In the genomic region with DNA sequence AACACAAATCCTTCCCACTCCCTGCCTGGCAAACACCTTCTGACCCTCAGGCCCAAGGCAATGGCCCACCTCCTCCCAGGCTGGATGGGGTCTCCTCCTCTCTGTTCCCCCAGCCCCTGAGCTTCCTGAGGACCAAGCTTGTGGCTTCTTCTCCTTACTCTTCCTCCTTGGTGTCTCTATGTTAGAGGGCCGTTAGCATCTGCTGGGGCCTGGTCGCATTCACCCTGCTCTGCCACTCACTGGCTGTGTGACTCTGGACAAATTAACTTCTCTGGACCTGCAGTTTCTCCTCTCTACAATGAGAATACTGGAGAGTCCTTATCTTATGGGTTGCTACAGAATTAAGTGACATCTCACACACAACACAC, we compare ENCODE assay signal across 8 cellular contexts. TPM values are rescaled to one million over a fixed set of nuclear protein-coding genes. Genes with fewer than 3 reads are reported as not detected.
DNase-seq lines count a peak whose midpoint lies in the region; ATAC-seq and TF ChIP-seq lines count a peak whose summit lies in the region.

No MANE protein-coding gene starts in this region.

- peaks cover 37% of the 10 kb centered on the region for H3K4me1 ChIP-seq in CD8-positive, alpha-beta T cell (ENCODE audit: insufficient read depth, low read length)
- H3K4me1 ChIP-seq in Peyer's patch, result peaks cover 0 to 14% (median 7%) of the 10 kb centered on the region in 4 donors

- H3K9me3 ChIP-seq in CD8-positive, alpha-beta T cell (ENCODE audit: low read length), result no peaks in the 10 kb centered on the region
- no peaks in the 10 kb centered on the region for H3K9me3 ChIP-seq in Peyer's patch

- no peaks in the 10 kb centered on the region for H3K9me3 Mint-ChIP-seq in CD8-positive, alpha-beta T cell
- no peaks in the 10 kb centered on the region for H3K9me3 Mint-ChIP-seq in osteocyte (ENCODE audit: unreplicated experiment)

- H3K4me3 Mint-ChIP-seq in CD8-positive, alpha-beta T cell, result peak overlapping the region; percentile 81
- H3K4me3 Mint-ChIP-seq in osteocyte (ENCODE audit: unreplicated experiment), result peak overlapping the region; percentile 55

- peak overlapping the region; percentile 94 for H3K27ac Mint-ChIP-seq in CD8-positive, alpha-beta T cell
- peak overlapping the region; percentile 99 for H3K27ac Mint-ChIP-seq in osteocyte (ENCODE audit: unreplicated experiment)

- no peak for DNase-seq in CD8-positive, alpha-beta T cell
- DNase-seq in Peyer's patch, result peak in 1 of 3 donors; percentile 53
- no peak for DNase-seq in epithelial cell of esophagus (ENCODE audit: low read depth)
- no peak for DNase-seq in osteocyte (ENCODE audit: extremely low spot score, unreplicated experiment)
- DNase-seq in globus pallidus (ENCODE audit: low spot score), result no peak
- DNase-seq in left colon, result no peak

- no peak for TF ChIP-seq CTCF in CD8-positive, alpha-beta T cell (IDR thresholded peaks at IDR 0.05)
- TF ChIP-seq CTCF in Peyer's patch (IDR thresholded peaks at IDR 0.05) (no peak), epithelial cell of esophagus (IDR thresholded peaks at IDR 0.05; ENCODE audit: insufficient read depth, low read depth, low read length, missing control alignments) (no peak), osteocyte (IDR thresholded peaks at IDR 0.05) (no peak)

- peak overlapping the region; percentile 95 for H3K4me3 ChIP-seq in CD8-positive, alpha-beta T cell (ENCODE audit: low read depth, low read length)
- H3K4me3 ChIP-seq in Peyer's patch, result peak overlapping the region in 3 of 4 donors; percentile 40 to 66 (median 58)
- peak overlapping the region; percentile 29 for H3K4me3 ChIP-seq in epithelial cell of esophagus (ENCODE audit: low read length)

- peak overlapping the region; percentile 68 for H3K27ac ChIP-seq in CD8-positive, alpha-beta T cell (ENCODE audit: low read depth, low read length)
- peak overlapping the region; percentile 75 to 93 (median 84) for H3K27ac ChIP-seq in Peyer's patch

- POLR2A ChIA-PET in CD8-positive, alpha-beta T cell (lab: Charles Lee), result interaction anchor here (1.1 to 4.9 kb wide), 3 partner anchors 18 to 101 kb away, joined by 4 to 21 read pairs (median 7); partner anchors contain the start of gene MT1E

- H3K27me3 ChIP-seq in CD8-positive, alpha-beta T cell (ENCODE audit: insufficient read depth, low read length), result no peaks in the 10 kb centered on the region
- no peaks in the 10 kb centered on the region for H3K27me3 ChIP-seq in Peyer's patch

- intact Hi-C loops in CD8-positive, alpha-beta T cell (cut with DNase I, micrococcal nuclease), result loop anchor here (1.0 to 10.0 kb wide), 13 partner anchors 17 to 577 kb away; partner anchors contain the start of genes MT1F (in 2 of the 2), MT1X (in 2 of the 2), HERPUD1 (in 1 of the 2) and MT1E (in 1 of the 2)
- intact Hi-C loops in left colon (cut with DNase I, micrococcal nuclease), result no loop called here

- no peaks in the 10 kb centered on the region for H3K27me3 Mint-ChIP-seq in CD8-positive, alpha-beta T cell (ENCODE audit: low read depth)
- no peaks in the 10 kb centered on the region for H3K27me3 Mint-ChIP-seq in osteocyte (ENCODE audit: unreplicated experiment)

- CTCF ChIA-PET in CD8-positive, alpha-beta T cell (lab: Charles Lee), result interaction anchor here (1.0 to 4.8 kb wide), 3 partner anchors 16 to 94 kb away, joined by 5 to 27 read pairs (median 23); no protein-coding TSS in a partner anchor

- H3K4me1 Mint-ChIP-seq in CD8-positive, alpha-beta T cell (ENCODE audit: low read depth), result peaks cover 47% of the 10 kb centered on the region
- H3K4me1 Mint-ChIP-seq in osteocyte (ENCODE audit: unreplicated experiment), result peaks cover 51% of the 10 kb centered on the region

- ATAC-seq in CD8-positive, alpha-beta T cell, result no peak
- ATAC-seq in left colon, result no peak
- ATAC-seq in GM19328 (IDR thresholded peaks at IDR 0.05; ENCODE audit: unreplicated experiment), result no peak
- ATAC-seq in GM19035 (IDR thresholded peaks at IDR 0.05; ENCODE audit: unreplicated experiment), result no peak

- TF ChIP-seq POLR2A in Peyer's patch (IDR thresholded peaks at IDR 0.05), result no peak

- peaks cover 2% of the 10 kb centered on the region for H3K36me3 Mint-ChIP-seq in CD8-positive, alpha-beta T cell
- no peaks in the 10 kb centered on the region for H3K36me3 Mint-ChIP-seq in osteocyte (ENCODE audit: unreplicated experiment)

- no peaks in the 10 kb centered on the region for H3K36me3 ChIP-seq in CD8-positive, alpha-beta T cell (ENCODE audit: insufficient read depth, low read length)
- H3K36me3 ChIP-seq in Peyer's patch, result no peaks in the 10 kb centered on the region

RNA-seq across cellular contexts. Expression of gene MT2A, which starts 0.7 kb away (rescaled TPM):
- total RNA-seq in CD8-positive, alpha-beta T cell, result 10 to 100 TPM; 71.0 to 95.7 TPM
- 1,000 to 10,000 TPM in 1 of 4 donors, 100 to 1,000 TPM in 1, 10 to 100 TPM in 2; 33.2 to 1,072 (median 216) TPM for total RNA-seq in Peyer's patch
- total RNA-seq in osteocyte, result 384 and 419 TPM in 2 replicates
- 100 to 1,000 TPM in 1 of 2 donors, 10 to 100 TPM in 1; 78.4 to 287 TPM for total RNA-seq in left colon

RNA-seq across cellular contexts. Expression of gene MT1E, which starts 17.9 kb away (rescaled TPM):
- total RNA-seq in CD8-positive, alpha-beta T cell, result 1 to 10 TPM; 3.0 to 5.5 TPM
- total RNA-seq in Peyer's patch, result 1,000 to 10,000 TPM in 1 of 4 donors, 100 to 1,000 TPM in 1, 10 to 100 TPM in 2; 53.9 to 2,225 (median 195) TPM
- 37.5 and 43.6 TPM in 2 replicates for total RNA-seq in osteocyte
- total RNA-seq in left colon, result 100 to 1,000 TPM in 1 of 2 donors, 10 to 100 TPM in 1; 64.7 to 240 TPM

RNA-seq across cellular contexts. Expression of gene MT3, which starts 18.3 kb away (rescaled TPM):
- total RNA-seq in CD8-positive, alpha-beta T cell, result 1 to 10 TPM in 1 of 2 experiments, under 1 TPM in 1; 1.00 to 1.8 TPM
- not detected for total RNA-seq in Peyer's patch
- not detected in 2 replicates for total RNA-seq in osteocyte
- total RNA-seq in left colon, result 1 to 10 TPM; 1.5 to 1.8 TPM

RNA-seq across cellular contexts. Expression of gene MT1M, which starts 24.8 kb away (rescaled TPM):
- not detected for total RNA-seq in CD8-positive, alpha-beta T cell
- 100 to 1,000 TPM in 1 of 4 donors, 10 to 100 TPM in 1, 1 to 10 TPM in 2; 3.5 to 252 (median 11.3) TPM for total RNA-seq in Peyer's patch
- total RNA-seq in osteocyte, result 0.44 and 1.2 TPM in 2 replicates
- 10 to 100 TPM in 1 of 2 donors, 1 to 10 TPM in 1; 5.1 to 60.6 TPM for total RNA-seq in left colon

RNA-seq across cellular contexts. Expression of gene MT1A, which starts 30.8 kb away (rescaled TPM):
- total RNA-seq in CD8-positive, alpha-beta T cell, result not detected
- 100 to 1,000 TPM in 1 of 4 donors, not detected in 3; 102 TPM for total RNA-seq in Peyer's patch
- total RNA-seq in osteocyte, result not detected in 2 replicates
- total RNA-seq in left colon, result 1 to 10 TPM; 4.7 to 5.1 TPM

Comparison
In these comparisons a context has a peak if more than half of its experiments do, and no peak if none do; other contexts are left out.
1. H3K4me3 ChIP-seq: peak in every context shown above with its lines; median percentile 95 in CD8-positive, alpha-beta T cell; 58 in Peyer's patch; 29 in epithelial cell of esophagus.
2. intact Hi-C loops: an anchor here in CD8-positive, alpha-beta T cell (1.0 to 10.0 kb wide); none called in left colon.